In the genomic region with DNA sequence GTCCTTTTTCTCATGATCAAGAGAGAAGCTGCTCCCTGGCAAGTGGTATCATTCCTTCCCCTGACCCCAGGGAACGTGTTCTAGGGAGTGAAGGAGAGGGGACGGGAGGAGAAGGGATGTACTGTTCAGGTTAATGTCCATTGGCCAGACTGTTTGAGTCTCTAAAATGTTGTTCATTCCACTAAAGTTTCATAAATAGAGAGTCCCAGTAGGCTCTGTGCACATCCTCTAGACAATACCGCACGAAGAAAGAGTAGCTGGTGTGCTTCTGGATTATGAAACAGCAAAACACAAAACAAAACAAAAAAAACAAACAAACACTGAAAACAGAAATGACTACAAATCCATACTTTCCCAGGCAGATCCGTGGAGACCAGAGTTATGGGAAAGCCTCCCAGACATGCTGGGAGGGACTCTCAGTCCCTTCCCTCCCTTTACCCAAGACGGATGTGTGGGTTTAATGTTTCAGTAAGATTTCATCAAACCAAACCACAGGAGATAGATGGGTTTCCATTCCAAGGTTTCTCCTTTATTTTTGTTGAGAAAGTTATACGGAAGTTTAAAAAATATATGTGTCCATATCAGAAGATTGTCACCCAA, we compare ENCODE assay signal across 11 cellular contexts.
DNase-seq lines count a peak whose midpoint lies in the region; ATAC-seq and TF ChIP-seq lines count a peak whose summit lies in the region.
"Had no signal": no experiment of that assay in that cellular context is flagged by ENCODE, and none has a peak within 500 bp of the region (broad histone marks: within the 10 kb centered on the region; RNA-seq: fewer than 3 reads in every experiment).

No MANE protein-coding gene starts in this region.

- H3K9me3 Mint-ChIP-seq in IgD-negative memory B cell = peaks cover 0 to 4% (median 0%) of the 10 kb centered on the region in 3 donors
- H3K9me3 Mint-ChIP-seq in chondrocyte (ENCODE audit: low read depth) = peaks cover 8% of the 10 kb centered on the region
- peaks cover 5 to 14% (median 7%) of the 10 kb centered on the region in 7 donors for H3K9me3 Mint-ChIP-seq in naive B cell
- H3K9me3 Mint-ChIP-seq in activated naive CD4-positive, alpha-beta T cell treated with anti-CD3 and anti-CD28 coated beads, Interleukin-2, amount 50 U/mL, for 72 hours = peaks cover 8 to 15% of the 10 kb centered on the region in 2 donors

- peaks cover 30% of the 10 kb centered on the region for H3K4me1 ChIP-seq in ACC112 (ENCODE audit: control insufficient read depth, insufficient read depth, low read length, unreplicated experiment)
- H3K4me1 ChIP-seq: body of pancreas had no signal

- no peaks in the 10 kb centered on the region for H3K27me3 ChIP-seq in ACC112 (ENCODE audit: insufficient read depth, low read length)
- H3K27me3 ChIP-seq: body of pancreas had no signal

- H3K27ac Mint-ChIP-seq in IgD-negative memory B cell (peak overlapping the region in 2 of 3 donors; percentile 54 to 94), chondrocyte (ENCODE audit: unreplicated experiment) (peak overlapping the region; percentile 98), naive B cell (peak overlapping the region; percentile 12 to 89 (median 62))
- no peak overlapping the region for H3K27ac Mint-ChIP-seq in activated naive CD4-positive, alpha-beta T cell treated with anti-CD3 and anti-CD28 coated beads, Interleukin-2, amount 50 U/mL, for 72 hours

- TF ChIP-seq CTCF in chondrocyte (IDR thresholded peaks at IDR 0.05) = no peak
- no peak for TF ChIP-seq CTCF in GM13976 (IDR thresholded peaks at IDR 0.05; ENCODE audit: borderline replicate concordance, control extremely low read depth, extremely low read depth, insufficient read depth, missing control alignments)

- ATAC-seq in naive B cell (ENCODE audit: low read depth in 2 of 2) = no peak
- ATAC-seq in activated naive CD4-positive, alpha-beta T cell treated with anti-CD3 and anti-CD28 coated beads, Interleukin-2, amount 50 U/mL, for 72 hours = no peak
- ATAC-seq: body of pancreas had no signal

- H3K4me3 Mint-ChIP-seq in IgD-negative memory B cell (peak overlapping the region in 1 of 4 donors; percentile 64), chondrocyte (ENCODE audit: unreplicated experiment) (no peak overlapping the region), naive B cell (peak overlapping the region in 5 of 8 donors; percentile 1 to 82 (median 44))
- H3K4me3 Mint-ChIP-seq: neural crest cell had no signal

- no peaks in the 10 kb centered on the region for H3K36me3 Mint-ChIP-seq in IgD-negative memory B cell
- peaks cover 10% of the 10 kb centered on the region for H3K36me3 Mint-ChIP-seq in chondrocyte (ENCODE audit: low read depth)
- H3K36me3 Mint-ChIP-seq in naive B cell = peaks cover 4 to 16% of the 10 kb centered on the region in 2 donors
- H3K36me3 Mint-ChIP-seq in activated naive CD4-positive, alpha-beta T cell treated with anti-CD3 and anti-CD28 coated beads, Interleukin-2, amount 50 U/mL, for 72 hours = peaks cover 12 to 15% of the 10 kb centered on the region in 2 donors

- no peaks in the 10 kb centered on the region for H3K27me3 Mint-ChIP-seq in IgD-negative memory B cell
- H3K27me3 Mint-ChIP-seq in chondrocyte (ENCODE audit: low read depth) = no peaks in the 10 kb centered on the region
- H3K27me3 Mint-ChIP-seq in naive B cell = no peaks in the 10 kb centered on the region

- DNase-seq in chondrocyte (ENCODE audit: low spot score) = no peak
- no peak for DNase-seq in naive B cell
- no peak for DNase-seq in inferior parietal cortex (ENCODE audit: extremely low spot score)
- no peak for DNase-seq in NCI-H1436 (lab: John Stamatoyannopoulos, UW)
- DNase-seq in GM13976 (ENCODE audit: low spot score) = no peak
- DNase-seq in activated naive CD4-positive, alpha-beta T cell treated with anti-CD3 and anti-CD28 coated beads, Interleukin-2, amount 50 U/mL, for 72 hours (ENCODE audit: low spot score in 2 of 2) = no peak
- DNase-seq: body of pancreas, NCI-H446 treated with DMSO at 0.1 percent for 48 hours had no signal

- H3K4me1 Mint-ChIP-seq in IgD-negative memory B cell = peaks cover 23 to 35% (median 26%) of the 10 kb centered on the region in 3 donors
- H3K4me1 Mint-ChIP-seq in chondrocyte (ENCODE audit: low read depth) = peaks cover 75% of the 10 kb centered on the region
- peaks cover 30 to 54% (median 38%) of the 10 kb centered on the region in 3 donors for H3K4me1 Mint-ChIP-seq in naive B cell

- H3K27ac ChIP-seq in ACC112 (ENCODE audit: low read depth, low read length) = peak overlapping the region; percentile 49
- H3K27ac ChIP-seq: body of pancreas had no signal

- no peak overlapping the region for H2AFZ ChIP-seq in ACC112 (ENCODE audit: low read length, unreplicated experiment)

- in situ Hi-C loops in GM13976 (cut with MboI; ENCODE audit: low sequenced_read_pairs, unreplicated experiment) = no loop called here

- 0 out of 2 replicates have a peak, but pooled peaks cover 3% of the 10 kb centered on the region for H3K36me3 ChIP-seq in ACC112 (ENCODE audit: insufficient read depth, low read length)

- H3K79me2 ChIP-seq in ACC112 (ENCODE audit: control insufficient read depth, insufficient read depth, low read length, unreplicated experiment) = no peaks in the 10 kb centered on the region

- no peak overlapping the region for H3K4me3 ChIP-seq in ACC112 (ENCODE audit: low read depth, low read length)
- H3K4me3 ChIP-seq: body of pancreas had no signal

Comparison
In these comparisons a context has a peak if more than half of its experiments do, and no peak if none do; other contexts are left out.
1. H3K27ac Mint-ChIP-seq: peak in IgD-negative memory B cell (2 of 3), chondrocyte (single experiment) and naive B cell (6 of 6); none in activated naive CD4-positive, alpha-beta T cell treated with anti-CD3 and anti-CD28 coated beads, Interleukin-2, amount 50 U/mL, for 72 hours (0 of 2).